In the genomic region with DNA sequence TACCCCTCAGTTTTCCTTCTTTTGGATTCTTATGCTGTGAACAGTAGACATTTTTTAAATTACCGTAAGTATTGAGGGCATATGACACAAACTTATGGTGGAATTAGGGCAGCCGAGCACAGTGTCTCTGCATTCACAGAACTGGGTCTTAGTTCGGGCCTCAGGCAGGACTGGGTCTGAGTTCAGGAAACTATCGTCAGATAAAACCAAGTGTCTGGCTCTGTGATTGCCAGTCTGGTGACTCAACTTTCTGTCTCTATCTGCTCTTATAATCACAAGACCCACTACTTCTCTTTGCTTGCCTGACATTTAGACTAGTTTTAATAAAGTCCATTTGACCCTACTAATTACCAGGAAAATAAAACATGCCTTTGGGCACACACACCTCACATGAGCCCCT, we compare ENCODE assay signal across 19 cellular contexts.
DNase-seq lines count a peak whose midpoint lies in the region; ATAC-seq and TF ChIP-seq lines count a peak whose summit lies in the region.
"Had no signal": no experiment of that assay in that cellular context is flagged by ENCODE, and none has a peak within 500 bp of the region (broad histone marks: within the 10 kb centered on the region; RNA-seq: fewer than 3 reads in every experiment).

No MANE protein-coding gene starts in this region.

- H3K27me3 ChIP-seq in KMS-11 (ENCODE audit: insufficient read depth, low read depth) (no peaks in the 10 kb centered on the region), breast epithelium (peaks cover 0 to 44% of the 10 kb centered on the region in 2 donors)

- no peak for DNase-seq in activated CD4-positive, alpha-beta T cell treated with anti-CD3 and anti-CD28 coated beads, Interleukin-2, amount 10 ng/mL, durations not matched to agents 7 days and 5 days
- no peak for DNase-seq in activated CD4-positive, alpha-beta T cell treated with anti-CD3 and anti-CD28 coated beads, Interleukin-2, amount 50 U/mL, for 1 hour
- DNase-seq in activated naive CD4-positive, alpha-beta T cell treated with anti-CD3 and anti-CD28 coated beads, Interleukin-2, amount 50 U/mL, for 72 hours (ENCODE audit: low spot score in 2 of 2), result no peak
- DNase-seq in natural killer cell (no peak), GF-D8 (lab: John Stamatoyannopoulos, UW) (no peak), inferior parietal cortex (ENCODE audit: extremely low spot score) (no peak), breast epithelium (ENCODE audit: low spot score in 2 of 2) (no peak)
- DNase-seq: activated CD4-positive, alpha-beta T cell treated with anti-CD3 and anti-CD28 coated beads for 4 hours; activated T-cell treated with anti-CD3 and anti-CD28 coated beads, Interleukin-2, amount 50 U/mL, for 4 hours; anterior cingulate cortex; GOT3; head of caudate nucleus; left ventricle myocardium inferior; MG63; NCI-H187; NCI-H345; Peyer's patch; spleen had no signal

- POLR2A ChIA-PET in activated CD4-positive, alpha-beta T cell treated with anti-CD3 and anti-CD28 coated beads, Interleukin-2, amount 10 ng/mL, durations not matched to agents 7 days and 5 days (lab: Charles Lee), result no interaction called here

- no peaks in the 10 kb centered on the region for H3K36me3 ChIP-seq in KMS-11 (ENCODE audit: insufficient read depth)
- no peaks in the 10 kb centered on the region for H3K36me3 ChIP-seq in breast epithelium
- H3K36me3 ChIP-seq: left ventricle myocardium inferior, MG63, Peyer's patch, spleen had no signal

- peaks cover 10% of the 10 kb centered on the region for H3K27me3 Mint-ChIP-seq in activated CD4-positive, alpha-beta T cell treated with anti-CD3 and anti-CD28 coated beads, Interleukin-2, amount 10 ng/mL, durations not matched to agents 7 days and 5 days
- H3K27me3 Mint-ChIP-seq in natural killer cell (ENCODE audit: low read depth in 2 of 2), result peaks cover 9 to 13% of the 10 kb centered on the region in 2 donors

- no peak overlapping the region for H3K4me3 ChIP-seq in KMS-11 (IDR thresholded peaks at IDR 0.05; ENCODE audit: insufficient read depth, low read depth, low read length)
- no peak overlapping the region for H3K4me3 ChIP-seq in breast epithelium
- H3K4me3 ChIP-seq: left ventricle myocardium inferior, MG63, Peyer's patch had no signal

- TF ChIP-seq CTCF in KMS-11 (conservative IDR thresholded peaks at IDR 0.05; ENCODE audit: low read depth, low read length) (no peak), natural killer cell (IDR thresholded peaks at IDR 0.05) (no peak), breast epithelium (IDR thresholded peaks at IDR 0.05) (no peak)

- peak overlapping the region; percentile 67 for H3K27ac ChIP-seq in KMS-11
- no peak overlapping the region for H3K27ac ChIP-seq in breast epithelium
- H3K27ac ChIP-seq: left ventricle myocardium inferior, Peyer's patch, spleen had no signal

- peak overlapping the region; percentile 44 for H3K4me3 Mint-ChIP-seq in activated CD4-positive, alpha-beta T cell treated with anti-CD3 and anti-CD28 coated beads, Interleukin-2, amount 10 ng/mL, durations not matched to agents 7 days and 5 days
- peak overlapping the region; percentile 61 for H3K4me3 Mint-ChIP-seq in natural killer cell
- H3K4me3 Mint-ChIP-seq: activated T-cell treated with anti-CD3 and anti-CD28 coated beads, Interleukin-2, amount 50 U/mL, for 4 hours had no signal

- TF ChIP-seq POLR2A in breast epithelium (IDR thresholded peaks at IDR 0.05), result no peak

- H3K27ac Mint-ChIP-seq in activated CD4-positive, alpha-beta T cell treated with anti-CD3 and anti-CD28 coated beads, Interleukin-2, amount 10 ng/mL, durations not matched to agents 7 days and 5 days, result peak overlapping the region; percentile 83
- peak overlapping the region; percentile 33 to 83 for H3K27ac Mint-ChIP-seq in activated naive CD4-positive, alpha-beta T cell treated with anti-CD3 and anti-CD28 coated beads, Interleukin-2, amount 50 U/mL, for 72 hours
- H3K27ac Mint-ChIP-seq in natural killer cell, result peak overlapping the region; percentile 56 to 85

- peaks cover 20% of the 10 kb centered on the region for H3K9me3 Mint-ChIP-seq in activated CD4-positive, alpha-beta T cell treated with anti-CD3 and anti-CD28 coated beads, Interleukin-2, amount 10 ng/mL, durations not matched to agents 7 days and 5 days
- H3K9me3 Mint-ChIP-seq in activated naive CD4-positive, alpha-beta T cell treated with anti-CD3 and anti-CD28 coated beads, Interleukin-2, amount 50 U/mL, for 72 hours, result peaks cover 21 to 23% of the 10 kb centered on the region in 2 donors
- H3K9me3 Mint-ChIP-seq in natural killer cell, result peaks cover 2 to 6% of the 10 kb centered on the region in 2 donors

- H3K9ac ChIP-seq in KMS-11, result 0 out of 2 replicates have a peak overlapping the region, but pooled peaks have one; percentile 13

- CTCF ChIA-PET in activated CD4-positive, alpha-beta T cell treated with anti-CD3 and anti-CD28 coated beads, Interleukin-2, amount 10 ng/mL, durations not matched to agents 7 days and 5 days (lab: Charles Lee), result no interaction called here

- H3K4me1 ChIP-seq in KMS-11 (ENCODE audit: low read depth, poor library complexity, severe bottlenecking), result peaks cover 24% of the 10 kb centered on the region
- H3K4me1 ChIP-seq in breast epithelium, result no peaks in the 10 kb centered on the region
- H3K4me1 ChIP-seq: left ventricle myocardium inferior, Peyer's patch had no signal

- intact Hi-C loops in natural killer cell (cut with micrococcal nuclease) (no loop called here), breast epithelium (cut with DNase I; ENCODE audit: low total_unique reads) (no loop called here)

- no peaks in the 10 kb centered on the region for H3K79me2 ChIP-seq in KMS-11 (ENCODE audit: insufficient read depth, low read depth)

- H3K36me3 Mint-ChIP-seq in activated CD4-positive, alpha-beta T cell treated with anti-CD3 and anti-CD28 coated beads, Interleukin-2, amount 10 ng/mL, durations not matched to agents 7 days and 5 days (ENCODE audit: low read depth), result peaks cover 4% of the 10 kb centered on the region
- peaks cover 11 to 18% of the 10 kb centered on the region in 2 donors for H3K36me3 Mint-ChIP-seq in activated naive CD4-positive, alpha-beta T cell treated with anti-CD3 and anti-CD28 coated beads, Interleukin-2, amount 50 U/mL, for 72 hours
- peaks cover 9% of the 10 kb centered on the region for H3K36me3 Mint-ChIP-seq in natural killer cell

- H2AFZ ChIP-seq in KMS-11 (ENCODE audit: low read depth), result peak overlapping the region; percentile 64; the same call in 1 of the 2 replicates

- no peak for ATAC-seq in activated naive CD4-positive, alpha-beta T cell treated with anti-CD3 and anti-CD28 coated beads, Interleukin-2, amount 50 U/mL, for 72 hours
- no peak for ATAC-seq in natural killer cell
- ATAC-seq: activated T-cell treated with anti-CD3 and anti-CD28 coated beads, Interleukin-2, amount 50 U/mL, for 4 hours had no signal

- H3K9me3 ChIP-seq in breast epithelium, result no peaks in the 10 kb centered on the region
- H3K9me3 ChIP-seq: left ventricle myocardium inferior, MG63, Peyer's patch had no signal

- peaks cover 7% of the 10 kb centered on the region for H3K4me1 Mint-ChIP-seq in activated CD4-positive, alpha-beta T cell treated with anti-CD3 and anti-CD28 coated beads, Interleukin-2, amount 10 ng/mL, durations not matched to agents 7 days and 5 days
- H3K4me1 Mint-ChIP-seq in natural killer cell, result peaks cover 8 to 10% of the 10 kb centered on the region in 2 donors

- peak overlapping the region; percentile 95 for H3K4me2 ChIP-seq in KMS-11

- H4K20me1 ChIP-seq in KMS-11 (ENCODE audit: insufficient read depth), result no peaks in the 10 kb centered on the region
